In genomic region chr4:122146652-122147051, GRCh38 we compare ENCODE assay signal across 36 cellular contexts.
"Had no signal": no experiment of that assay in that cellular context is flagged by ENCODE, and none has a peak within 500 bp of the region (broad histone marks: within the 10 kb centered on the region; RNA-seq: fewer than 3 reads in every experiment).

No MANE protein-coding gene starts in this region.

- H3K9me3 ChIP-seq: MG63 had no signal

- H3K36me3 ChIP-seq: MG63 had no signal

- H3K4me3 ChIP-seq: MG63 had no signal

- H3K27me3 ChIP-seq: MG63 had no signal

- DNase-seq: Karpas-422, Kasumi-1, MG63, MM.1S, MV-4-11, NCI-H1048, NCI-H1092, NCI-H1092 treated with DMSO at 0.1 percent for 48 hours, NCI-H1105, NCI-H1105 treated with DMSO at 0.1 percent for 48 hours, NCI-H1417, NCI-H1417 treated with DMSO at 0.1 percent for 48 hours, NCI-H1436, NCI-H1436 treated with DMSO at 0.1 percent for 48 hours, NCI-H146, NCI-H1694, NCI-H1694 treated with DMSO at 0.1 percent for 48 hours, NCI-H187, NCI-H187 treated with DMSO at 0.1 percent for 48 hours, NCI-H1930, NCI-H2029, NCI-H2029 treated with DMSO at 0.1 percent for 48 hours, NCI-H2081, NCI-H2081 treated with DMSO at 0.1 percent for 48 hours, NCI-H2107, NCI-H2171, NCI-H2171 treated with DMSO at 0.1 percent for 48 hours, NCI-H2227 treated with DMSO at 0.1 percent for 48 hours, NCI-H226, NCI-H345, NCI-H446, NCI-H446 treated with DMSO at 0.1 percent for 48 hours, NCI-H510A, NCI-H510A treated with DMSO at 0.1 percent for 48 hours, NCI-H524, NCI-H524 treated with DMSO at 0.1 percent for 48 hours had no signal
